Comparison of ENCODE assay signal across 12 cellular contexts in the genomic region with DNA sequence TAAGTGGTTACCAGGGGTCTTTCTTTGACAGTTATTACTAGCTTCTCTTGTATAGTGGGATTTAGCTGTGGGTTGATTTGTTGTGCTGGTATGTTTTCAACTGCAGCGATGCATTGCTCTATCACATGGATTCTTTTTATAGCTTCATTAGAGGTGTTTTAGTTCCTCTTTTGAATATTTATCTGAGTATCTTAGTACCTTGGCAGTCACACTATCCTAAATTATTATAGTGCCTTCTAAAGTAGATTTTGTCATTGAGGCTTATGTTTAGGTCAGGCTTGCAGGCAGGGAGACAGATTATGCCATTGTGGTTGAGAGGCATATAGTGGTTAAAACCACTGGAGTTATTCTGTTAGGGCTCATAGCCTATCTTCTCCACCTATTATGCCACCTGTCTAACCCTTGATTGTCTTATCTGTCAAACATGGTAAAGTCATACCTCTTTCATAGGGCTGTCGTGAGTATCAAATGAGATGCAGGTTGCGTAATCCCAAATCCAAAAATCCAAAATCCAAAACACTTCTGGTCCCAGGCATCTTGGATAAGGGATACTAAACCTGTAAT. TPM values are rescaled to one million over a fixed set of nuclear protein-coding genes. Genes with fewer than 3 reads are reported as not detected.
DNase-seq lines count a peak whose midpoint lies in the region; ATAC-seq and TF ChIP-seq lines count a peak whose summit lies in the region.
"Had no signal": no experiment of that assay in that cellular context is flagged by ENCODE, and none has a peak within 500 bp of the region (broad histone marks: within the 10 kb centered on the region; RNA-seq: fewer than 3 reads in every experiment).

No MANE protein-coding gene starts in this region.

- peak overlapping the region; percentile 20 for H3K27ac Mint-ChIP-seq in activated CD8-positive, alpha-beta memory T cell treated with anti-CD3 and anti-CD28 coated beads, Interleukin-2, amount 10 ng/mL, durations not matched to agents 7 days and 5 days
- peak overlapping the region; percentile 76 to 95 (median 85) for H3K27ac Mint-ChIP-seq in IgD-negative memory B cell
- H3K27ac Mint-ChIP-seq in activated naive CD8-positive, alpha-beta T cell treated with anti-CD3 and anti-CD28 coated beads, Interleukin-2, amount 10 ng/mL, durations not matched to agents 7 days and 5 days, result peak overlapping the region; percentile 67
- H3K27ac Mint-ChIP-seq in stimulated activated naive B cell treated with anti-CD40 and anti-IgM and Interleukin-4, amounts not matched to agents 10 μg/mL and 1 μg/mL and 100 μg/mL, for 72 hours, result peak overlapping the region; percentile 91

- CTCF ChIA-PET in activated CD8-positive, alpha-beta memory T cell treated with anti-CD3 and anti-CD28 coated beads, Interleukin-2, amount 10 ng/mL, durations not matched to agents 7 days and 5 days (lab: Charles Lee), result interaction anchor here (0.9 to 7.1 kb wide), 7 partner anchors 9 to 242 kb away, joined by 3 to 57 read pairs (median 8); no protein-coding TSS in a partner anchor

- POLR2A ChIA-PET in activated naive CD8-positive, alpha-beta T cell treated with anti-CD3 and anti-CD28 coated beads, Interleukin-2, amount 10 ng/mL, durations not matched to agents 7 days and 5 days (lab: Charles Lee), result no interaction called here

- peaks cover 12 to 47% of the 10 kb centered on the region in 2 donors for H3K4me1 ChIP-seq in left lung
- H3K4me1 ChIP-seq: pancreas had no signal

- no peak for ATAC-seq in activated CD8-positive, alpha-beta memory T cell treated with anti-CD3 and anti-CD28 coated beads, Interleukin-2, amount 10 ng/mL, durations not matched to agents 7 days and 5 days
- no peak for ATAC-seq in activated naive CD8-positive, alpha-beta T cell treated with anti-CD3 and anti-CD28 coated beads, Interleukin-2, amount 10 ng/mL, durations not matched to agents 7 days and 5 days (ENCODE audit: low read depth)
- ATAC-seq in stimulated activated naive B cell treated with anti-CD40 and anti-IgM and Interleukin-4, amounts not matched to agents 10 μg/mL and 1 μg/mL and 100 μg/mL, for 72 hours (replicated peaks), result peak; percentile 83 to 85
- no peak for ATAC-seq in left lung
- ATAC-seq: body of pancreas, pancreas had no signal

- peaks cover 36% of the 10 kb centered on the region for H3K36me3 Mint-ChIP-seq in activated CD8-positive, alpha-beta memory T cell treated with anti-CD3 and anti-CD28 coated beads, Interleukin-2, amount 10 ng/mL, durations not matched to agents 7 days and 5 days
- peaks cover 9% of the 10 kb centered on the region for H3K36me3 Mint-ChIP-seq in IgD-negative memory B cell
- peaks cover 18% of the 10 kb centered on the region for H3K36me3 Mint-ChIP-seq in activated naive CD8-positive, alpha-beta T cell treated with anti-CD3 and anti-CD28 coated beads, Interleukin-2, amount 10 ng/mL, durations not matched to agents 7 days and 5 days
- H3K36me3 Mint-ChIP-seq in stimulated activated naive B cell treated with anti-CD40 and anti-IgM and Interleukin-4, amounts not matched to agents 10 μg/mL and 1 μg/mL and 100 μg/mL, for 72 hours, result peaks cover 45 to 68% of the 10 kb centered on the region in 2 donors

- no peaks in the 10 kb centered on the region for H3K27me3 ChIP-seq in left lung
- H3K27me3 ChIP-seq: body of pancreas, pancreas had no signal

- H3K4me3 Mint-ChIP-seq in activated CD8-positive, alpha-beta memory T cell treated with anti-CD3 and anti-CD28 coated beads, Interleukin-2, amount 10 ng/mL, durations not matched to agents 7 days and 5 days, result no peak overlapping the region
- peak overlapping the region; percentile 57 to 77 (median 64) for H3K4me3 Mint-ChIP-seq in IgD-negative memory B cell
- peak overlapping the region; percentile 45 for H3K4me3 Mint-ChIP-seq in activated naive CD8-positive, alpha-beta T cell treated with anti-CD3 and anti-CD28 coated beads, Interleukin-2, amount 10 ng/mL, durations not matched to agents 7 days and 5 days
- H3K4me3 Mint-ChIP-seq in stimulated activated naive B cell treated with anti-CD40 and anti-IgM and Interleukin-4, amounts not matched to agents 10 μg/mL and 1 μg/mL and 100 μg/mL, for 72 hours, result peak overlapping the region; percentile 54 to 71

- H3K4me3 ChIP-seq in left lung, result no peak overlapping the region
- H3K4me3 ChIP-seq: body of pancreas, pancreas had no signal

- peaks cover 0 to 31% of the 10 kb centered on the region in 2 donors for H3K36me3 ChIP-seq in left lung
- H3K36me3 ChIP-seq: pancreas had no signal

- TF ChIP-seq CTCF in left lung (IDR thresholded peaks at IDR 0.05), result no peak

- no peaks in the 10 kb centered on the region for H3K9me3 Mint-ChIP-seq in activated CD8-positive, alpha-beta memory T cell treated with anti-CD3 and anti-CD28 coated beads, Interleukin-2, amount 10 ng/mL, durations not matched to agents 7 days and 5 days (ENCODE audit: low read depth)
- no peaks in the 10 kb centered on the region for H3K9me3 Mint-ChIP-seq in IgD-negative memory B cell
- H3K9me3 Mint-ChIP-seq in activated naive CD8-positive, alpha-beta T cell treated with anti-CD3 and anti-CD28 coated beads, Interleukin-2, amount 10 ng/mL, durations not matched to agents 7 days and 5 days, result no peaks in the 10 kb centered on the region
- no peaks in the 10 kb centered on the region for H3K9me3 Mint-ChIP-seq in stimulated activated naive B cell treated with anti-CD40 and anti-IgM and Interleukin-4, amounts not matched to agents 10 μg/mL and 1 μg/mL and 100 μg/mL, for 72 hours

- no peaks in the 10 kb centered on the region for H3K27me3 Mint-ChIP-seq in activated CD8-positive, alpha-beta memory T cell treated with anti-CD3 and anti-CD28 coated beads, Interleukin-2, amount 10 ng/mL, durations not matched to agents 7 days and 5 days
- peaks cover 1% of the 10 kb centered on the region for H3K27me3 Mint-ChIP-seq in IgD-negative memory B cell
- no peaks in the 10 kb centered on the region for H3K27me3 Mint-ChIP-seq in activated naive CD8-positive, alpha-beta T cell treated with anti-CD3 and anti-CD28 coated beads, Interleukin-2, amount 10 ng/mL, durations not matched to agents 7 days and 5 days
- H3K27me3 Mint-ChIP-seq in stimulated activated naive B cell treated with anti-CD40 and anti-IgM and Interleukin-4, amounts not matched to agents 10 μg/mL and 1 μg/mL and 100 μg/mL, for 72 hours, result no peaks in the 10 kb centered on the region

- DNase-seq in activated CD8-positive, alpha-beta memory T cell treated with anti-CD3 and anti-CD28 coated beads, Interleukin-2, amount 10 ng/mL, durations not matched to agents 7 days and 5 days, result no peak
- DNase-seq in activated CD8-positive, alpha-beta memory T cell treated with anti-CD3 and anti-CD28 coated beads, Interleukin-2, amount 50 U/mL, for 4 hours, result no peak
- no peak for DNase-seq in activated naive CD8-positive, alpha-beta T cell treated with anti-CD3 and anti-CD28 coated beads, Interleukin-2, amount 10 ng/mL, durations not matched to agents 7 days and 5 days
- DNase-seq in stimulated activated naive B cell treated with anti-CD40 and anti-IgM and Interleukin-4, amounts not matched to agents 10 μg/mL and 1 μg/mL and 100 μg/mL, for 72 hours, result no peak
- DNase-seq in NCI-H1048 (lab: John Stamatoyannopoulos, UW), result no peak
- DNase-seq in posterior cingulate gyrus, result no peak
- DNase-seq in left lung, result no peak
- DNase-seq: activated CD4-positive, alpha-beta T cell treated with anti-CD3 and anti-CD28 coated beads for 4 hours; body of pancreas; NCI-H1436 treated with DMSO at 0.1 percent for 48 hours; pancreas had no signal

- H3K4me1 Mint-ChIP-seq in activated CD8-positive, alpha-beta memory T cell treated with anti-CD3 and anti-CD28 coated beads, Interleukin-2, amount 10 ng/mL, durations not matched to agents 7 days and 5 days, result peaks cover 70% of the 10 kb centered on the region
- H3K4me1 Mint-ChIP-seq in IgD-negative memory B cell, result peaks cover 58 to 68% (median 65%) of the 10 kb centered on the region in 3 donors
- peaks cover 61% of the 10 kb centered on the region for H3K4me1 Mint-ChIP-seq in activated naive CD8-positive, alpha-beta T cell treated with anti-CD3 and anti-CD28 coated beads, Interleukin-2, amount 10 ng/mL, durations not matched to agents 7 days and 5 days
- peaks cover 35 to 77% of the 10 kb centered on the region in 2 donors for H3K4me1 Mint-ChIP-seq in stimulated activated naive B cell treated with anti-CD40 and anti-IgM and Interleukin-4, amounts not matched to agents 10 μg/mL and 1 μg/mL and 100 μg/mL, for 72 hours

- intact Hi-C loops in posterior cingulate gyrus (cut with DNase I), result no loop called here
- intact Hi-C loops in left lung (cut with DNase I), result no loop called here

- no peak overlapping the region for H3K27ac ChIP-seq in left lung
- H3K27ac ChIP-seq: body of pancreas, pancreas had no signal

- H3K9me3 ChIP-seq in left lung, result no peaks in the 10 kb centered on the region
- H3K9me3 ChIP-seq: body of pancreas, pancreas had no signal

RNA-seq across cellular contexts. Expression of gene KCNS1, which starts 49.3 kb away (rescaled TPM):
- total RNA-seq in activated CD8-positive, alpha-beta memory T cell treated with anti-CD3 and anti-CD28 coated beads, Interleukin-2, amount 10 ng/mL, durations not matched to agents 7 days and 5 days, result under 1 TPM; 0.18 to 0.49 TPM
- polyA plus RNA-seq in IgD-negative memory B cell, result not detected
- under 1 TPM; 0.08 to 0.11 TPM for total RNA-seq in activated naive CD8-positive, alpha-beta T cell treated with anti-CD3 and anti-CD28 coated beads, Interleukin-2, amount 10 ng/mL, durations not matched to agents 7 days and 5 days
- total RNA-seq in left lung, result under 1 TPM; 0.97 to 0.99 TPM
- total RNA-seq: body of pancreas had no signal

Comparison
In these comparisons a context has a peak if more than half of its experiments do, and no peak if none do; other contexts are left out.
1. ATAC-seq: peak in stimulated activated naive B cell treated with anti-CD40 and anti-IgM and Interleukin-4, amounts not matched to agents 10 μg/mL and 1 μg/mL and 100 μg/mL, for 72 hours (2 of 2); none in activated CD8-positive, alpha-beta memory T cell treated with anti-CD3 and anti-CD28 coated beads, Interleukin-2, amount 10 ng/mL, durations not matched to agents 7 days and 5 days (single experiment), activated naive CD8-positive, alpha-beta T cell treated with anti-CD3 and anti-CD28 coated beads, Interleukin-2, amount 10 ng/mL, durations not matched to agents 7 days and 5 days (single experiment) and left lung (single experiment).
2. H3K27ac Mint-ChIP-seq: peak in every context shown above with its lines; median percentile 91 in stimulated activated naive B cell treated with anti-CD40 and anti-IgM and Interleukin-4, amounts not matched to agents 10 μg/mL and 1 μg/mL and 100 μg/mL, for 72 hours; 85 in IgD-negative memory B cell; 67 in activated naive CD8-positive, alpha-beta T cell treated with anti-CD3 and anti-CD28 coated beads, Interleukin-2, amount 10 ng/mL, durations not matched to agents 7 days and 5 days; 20 in activated CD8-positive, alpha-beta memory T cell treated with anti-CD3 and anti-CD28 coated beads, Interleukin-2, amount 10 ng/mL, durations not matched to agents 7 days and 5 days.